Comparison of ENCODE assay signal across 8 cellular contexts in genomic region chr17:62552851-62553659, GRCh38.
DNase-seq lines count a peak whose midpoint lies in the region; ATAC-seq and TF ChIP-seq lines count a peak whose summit lies in the region.
"Not testable (repeated sequence)": the region's sequence is repeated elsewhere in the genome, so short reads cannot be mapped to it uniquely, and the experiment has no call there.

No MANE protein-coding gene starts in this region.

- H3K9me1 ChIP-seq in IMR-90 (ENCODE audit: insufficient read depth, low read length), result not testable (repeated sequence)

- not testable (repeated sequence) for H3K9me3 ChIP-seq in IMR-90 (ENCODE audit: control insufficient read depth, insufficient read depth, low read length)

- ATAC-seq in GM21528 (IDR thresholded peaks at IDR 0.05; ENCODE audit: low FRiP score, unreplicated experiment), result peak; percentile 66
- peak; percentile 88 for ATAC-seq in IMR-90 (ENCODE audit: low read depth)
- peak; percentile 97 for ATAC-seq in left lobe of liver

- not testable (repeated sequence) for H2AK9ac ChIP-seq in IMR-90 (replicated peaks; ENCODE audit: low read depth, low read length, poor library complexity)

- TF ChIP-seq CTCF in IMR-90 (conservative IDR thresholded peaks at IDR 0.05; ENCODE audit: low read depth, low read length) (peak; percentile 30; the same call in 1 of the 2 replicates), choroid plexus epithelial cell (conservative IDR thresholded peaks at IDR 0.05; ENCODE audit: low read depth, low read length) (peak; percentile 27)

- not testable (repeated sequence) for TF ChIP-seq POLR2A in IMR-90 (IDR thresholded peaks at IDR 0.05; ENCODE audit: low read depth, low read length)

- not testable (repeated sequence) for H4K91ac ChIP-seq in IMR-90 (ENCODE audit: insufficient read depth, low read depth, low read length)

- DNase-seq in DMS53 (lab: John Stamatoyannopoulos, UW) (peak; percentile 66), IMR-90 (peak; percentile 28), NCI-H748 treated with DMSO at 0.1 percent for 48 hours (lab: John Stamatoyannopoulos, UW) (peak; percentile 15), choroid plexus epithelial cell (ENCODE audit: low read depth) (peak; percentile 70)
- DNase-seq in activated CD4-positive, CD25-positive, alpha-beta regulatory T cell treated with anti-CD3 and anti-CD28 coated beads, Interleukin-2, amount 50 U/mL, for 16 hours (ENCODE audit: low read depth, low spot score), result peak; percentile 18
- not testable (repeated sequence) for DNase-seq in left lobe of liver (ENCODE audit: low spot score)
- peak; percentile 5 to 45 for DNase-seq in stimulated activated CD8-positive, alpha-beta memory T cell treated with anti-CD3 and anti-CD28 coated beads, Interleukin-7, amount 100 ng/mL, for 4 hours (ENCODE audit: low read depth in 2 of 2)

- BruUV-seq in IMR-90 (replicated peaks; lab: Mats Ljungman, UMichigan), result not testable (repeated sequence)

- H4K20me1 ChIP-seq in IMR-90 (ENCODE audit: insufficient read depth, low read length), result not testable (repeated sequence)

- peak; percentile 39; the same call in 1 of the 2 replicates for TF ChIP-seq RAD21 in IMR-90 (IDR thresholded peaks at IDR 0.05; ENCODE audit: low read length)

- H3K4ac ChIP-seq in IMR-90 (ENCODE audit: low read depth, low read length), result not testable (repeated sequence)

- peaks cover 9 to 38% of the 10 kb centered on the region in 2 experiments for H3K79me1 ChIP-seq in IMR-90 (ENCODE audit: low read depth in 1 of 2, low read length in 2 of 2)

- H4K5ac ChIP-seq in IMR-90 (ENCODE audit: low read depth, low read length), result peak overlapping the region; percentile 78; the same call in 1 of the 2 replicates

- peak overlapping the region; percentile 15 for H2BK5ac ChIP-seq in IMR-90 (ENCODE audit: low read depth, low read length, poor library complexity, severe bottlenecking)

- WGBS in IMR-90 (ENCODE audit: extremely low coverage in 2 of 2, insufficient read length in 1 of 2), 2 experiments, result no CpG with 5 or more reads among the region's 4 CpGs

- H4K8ac ChIP-seq in IMR-90 (ENCODE audit: low read depth in 2 of 2, low read length in 2 of 2), result peak overlapping the region in 1 of 2 experiments; percentile 34; a peak in 2 of 4 replicates

- in situ Hi-C loops in IMR-90 (cut with MboI; ENCODE audit: low sequenced_read_pairs), result not testable (repeated sequence)

- H3K4me1 ChIP-seq in IMR-90 (ENCODE audit: control insufficient read depth, insufficient read depth, low read length), result not testable (repeated sequence)

- H3K36me3 ChIP-seq in IMR-90 (ENCODE audit: control insufficient read depth, insufficient read depth, low read length), result not testable (repeated sequence)

- intact Hi-C loops in IMR-90 (cut with micrococcal nuclease), result loop anchor here (5.0 to 10.0 kb wide), 3 partner anchors 102 to 852 kb away; partner anchors contain the start of gene TANC2

- H3K14ac ChIP-seq in IMR-90 (replicated peaks; ENCODE audit: low read depth, low read length), result 0 out of 2 replicates have a peak overlapping the region, but pooled peaks have one; percentile 6

- POLR2A ChIA-PET in IMR-90 (lab: Charles Lee; ENCODE audit: unreplicated experiment), result not testable (repeated sequence)

- 0 out of 2 replicates have a peak overlapping the region, but pooled peaks have one; percentile 3 for H2AK5ac ChIP-seq in IMR-90 (ENCODE audit: low read depth, low read length)

- not testable (repeated sequence) for H3K27ac ChIP-seq in IMR-90 (ENCODE audit: insufficient read depth, low read length)

- H2BK120ac ChIP-seq in IMR-90 (ENCODE audit: low read depth, low read length), result not testable (repeated sequence)

- not testable (repeated sequence) for H2BK15ac ChIP-seq in IMR-90 (ENCODE audit: low read depth, low read length)

- dilution Hi-C loops in IMR-90 (cut with HindIII; ENCODE audit: low sequenced_read_pairs, unreplicated experiment), result not testable (repeated sequence)

- not testable (repeated sequence) for H3K18ac ChIP-seq in IMR-90 (ENCODE audit: low read depth, low read length)

- not testable (repeated sequence) for H3K27me3 ChIP-seq in IMR-90 (ENCODE audit: control insufficient read depth, insufficient read depth, low read length)

- H3K4me3 ChIP-seq in IMR-90 (ENCODE audit: insufficient read depth, low read depth, low read length), result peak overlapping the region; percentile 53; the same call in 1 of the 2 replicates
- not testable (repeated sequence) for H3K4me3 ChIP-seq in choroid plexus epithelial cell (ENCODE audit: low read depth, low read length)

- not testable (repeated sequence) for H3K56ac ChIP-seq in IMR-90 (ENCODE audit: extremely low read depth, insufficient read depth, low read length)

- H3K4me2 ChIP-seq in IMR-90 (ENCODE audit: low read depth, low read length), result peak overlapping the region; percentile 100

- not testable (repeated sequence) for H2AFZ ChIP-seq in IMR-90 (replicated peaks; ENCODE audit: low read length, poor library complexity)

- H2BK20ac ChIP-seq in IMR-90 (ENCODE audit: low read depth, low read length), result not testable (repeated sequence)

- CTCF ChIA-PET in IMR-90 (lab: Yijun Ruan, JAX), result interaction anchor here (0.6 to 0.7 kb wide), 3 partner anchors 32 to 451 kb away, joined by 4 to 6 read pairs (median 4); no protein-coding TSS in a partner anchor

- H3K23ac ChIP-seq in IMR-90 (ENCODE audit: low read depth, low read length), result not testable (repeated sequence)

- peak overlapping the region; percentile 6; the same call in 1 of the 2 replicates for H3K9ac ChIP-seq in IMR-90 (ENCODE audit: low read depth, low read length)
